ENCODE assay signal across 1 cellular context in the genomic region with DNA sequence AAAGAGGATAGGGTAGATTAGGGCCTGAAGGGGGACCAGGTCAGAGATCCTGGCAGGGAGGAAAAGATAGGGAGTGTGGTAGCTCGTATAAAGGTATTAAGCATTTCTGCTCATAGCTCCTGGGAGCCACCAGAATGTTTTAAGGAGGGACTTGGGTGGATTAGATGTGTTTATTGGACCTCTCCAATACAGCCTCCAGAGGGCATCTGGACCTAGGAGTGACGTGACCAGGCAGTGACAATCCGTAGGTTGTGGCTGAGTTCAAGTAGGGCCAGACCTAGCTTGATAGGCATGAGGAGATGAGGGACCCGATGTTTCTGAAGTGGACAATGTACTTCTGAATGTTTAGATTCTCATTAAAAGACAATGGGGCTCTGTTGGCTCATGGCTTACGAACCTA.
TF ChIP-seq lines count a peak whose summit lies in the region.

No MANE protein-coding gene starts in this region.

TF ChIP-seq in HCT116, 20 proteins besides CTCF, POLR2A, EP300 and RAD21 (continued from another document):
- TF ChIP-seq, protein P1, sequence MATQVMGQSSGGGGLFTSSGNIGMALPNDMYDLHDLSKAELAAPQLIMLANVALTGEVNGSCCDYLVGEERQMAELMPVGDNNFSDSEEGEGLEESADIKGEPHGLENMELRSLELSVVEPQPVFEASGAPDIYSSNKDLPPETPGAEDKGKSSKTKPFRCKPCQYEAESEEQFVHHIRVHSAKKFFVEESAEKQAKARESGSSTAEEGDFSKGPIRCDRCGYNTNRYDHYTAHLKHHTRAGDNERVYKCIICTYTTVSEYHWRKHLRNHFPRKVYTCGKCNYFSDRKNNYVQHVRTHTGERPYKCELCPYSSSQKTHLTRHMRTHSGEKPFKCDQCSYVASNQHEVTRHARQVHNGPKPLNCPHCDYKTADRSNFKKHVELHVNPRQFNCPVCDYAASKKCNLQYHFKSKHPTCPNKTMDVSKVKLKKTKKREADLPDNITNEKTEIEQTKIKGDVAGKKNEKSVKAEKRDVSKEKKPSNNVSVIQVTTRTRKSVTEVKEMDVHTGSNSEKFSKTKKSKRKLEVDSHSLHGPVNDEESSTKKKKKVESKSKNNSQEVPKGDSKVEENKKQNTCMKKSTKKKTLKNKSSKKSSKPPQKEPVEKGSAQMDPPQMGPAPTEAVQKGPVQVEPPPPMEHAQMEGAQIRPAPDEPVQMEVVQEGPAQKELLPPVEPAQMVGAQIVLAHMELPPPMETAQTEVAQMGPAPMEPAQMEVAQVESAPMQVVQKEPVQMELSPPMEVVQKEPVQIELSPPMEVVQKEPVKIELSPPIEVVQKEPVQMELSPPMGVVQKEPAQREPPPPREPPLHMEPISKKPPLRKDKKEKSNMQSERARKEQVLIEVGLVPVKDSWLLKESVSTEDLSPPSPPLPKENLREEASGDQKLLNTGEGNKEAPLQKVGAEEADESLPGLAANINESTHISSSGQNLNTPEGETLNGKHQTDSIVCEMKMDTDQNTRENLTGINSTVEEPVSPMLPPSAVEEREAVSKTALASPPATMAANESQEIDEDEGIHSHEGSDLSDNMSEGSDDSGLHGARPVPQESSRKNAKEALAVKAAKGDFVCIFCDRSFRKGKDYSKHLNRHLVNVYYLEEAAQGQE (IDR thresholded peaks at IDR 0.05; ENCODE audit: low read depth), result no peak
- TF ChIP-seq EZH2phosphoT487 (IDR thresholded peaks at IDR 0.05; ENCODE audit: borderline replicate concordance), result no peak
- TF ChIP-seq JUND (IDR thresholded peaks at IDR 0.05), result no peak
- TF ChIP-seq, protein P2, sequence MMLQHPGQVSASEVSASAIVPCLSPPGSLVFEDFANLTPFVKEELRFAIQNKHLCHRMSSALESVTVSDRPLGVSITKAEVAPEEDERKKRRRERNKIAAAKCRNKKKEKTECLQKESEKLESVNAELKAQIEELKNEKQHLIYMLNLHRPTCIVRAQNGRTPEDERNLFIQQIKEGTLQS (IDR thresholded peaks at IDR 0.05), result no peak
- no peak for TF ChIP-seq EZH2 (IDR thresholded peaks at IDR 0.05)
- TF ChIP-seq SIN3A (IDR thresholded peaks at IDR 0.05; ENCODE audit: low read depth), result no peak
- TF ChIP-seq POLR2AphosphoS5 (IDR thresholded peaks at IDR 0.05; ENCODE audit: low read depth, low read length), result no peak
- TF ChIP-seq, protein P3, sequence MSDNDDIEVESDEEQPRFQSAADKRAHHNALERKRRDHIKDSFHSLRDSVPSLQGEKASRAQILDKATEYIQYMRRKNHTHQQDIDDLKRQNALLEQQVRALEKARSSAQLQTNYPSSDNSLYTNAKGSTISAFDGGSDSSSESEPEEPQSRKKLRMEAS (IDR thresholded peaks at IDR 0.05), result no peak
